ENCODE assay signal across 1 cellular context in genomic region chr16:70270176-70270575, GRCh38.
TF ChIP-seq lines count a peak whose summit lies in the region.

No MANE protein-coding gene starts in this region.

TF ChIP-seq in IMR-90, 13 proteins besides CTCF, POLR2A, EP300 and RAD21 (continued from another document):
- TF ChIP-seq BHLHE40 (IDR thresholded peaks at IDR 0.05; ENCODE audit: low read depth, low read length) (no peak), SMC3 (IDR thresholded peaks at IDR 0.05; ENCODE audit: low read depth, low read length) (no peak), NFE2L2 (IDR thresholded peaks at IDR 0.05; ENCODE audit: low read depth, low read length) (no peak), CHD1 (IDR thresholded peaks at IDR 0.05; ENCODE audit: low read depth, low read length) (no peak), MAFK (IDR thresholded peaks at IDR 0.05; ENCODE audit: low read depth, low read length) (no peak), ELK1 (IDR thresholded peaks at IDR 0.05; ENCODE audit: borderline replicate concordance, low read depth, low read length) (no peak), USF2 (IDR thresholded peaks at IDR 0.05; ENCODE audit: low read depth, low read length) (no peak), RFX5 (IDR thresholded peaks at IDR 0.05; ENCODE audit: low read depth, low read length) (no peak), MAZ (IDR thresholded peaks at IDR 0.05; ENCODE audit: borderline replicate concordance, low read depth, low read length) (no peak)
TF ChIP-seq in IMR-90: peak in this region for 0.
